In genomic region chr9:36399980-36400331, GRCh38 we compare ENCODE assay signal across 8 cellular contexts. TPM values are rescaled to one million over a fixed set of nuclear protein-coding genes. Genes with fewer than 3 reads are reported as not detected.
DNase-seq lines count a peak whose midpoint lies in the region; ATAC-seq, FAIRE-seq and TF ChIP-seq lines count a peak whose summit lies in the region.

Gene RNF38 (minus strand): TSS chr9:36400269. CDS start chr9:36400108, 161 bp downstream.

- peaks cover 10 to 67% (median 45%) of the 10 kb centered on the region in 6 donors for H3K4me1 ChIP-seq in spleen

- ATAC-seq in activated CD4-positive, CD25-positive, alpha-beta regulatory T cell treated with anti-CD3 and anti-CD28 coated beads, Interleukin-2, amount 50 U/mL, for 24 hours = no peak
- ATAC-seq in GM19452 (IDR thresholded peaks at IDR 0.05; ENCODE audit: unreplicated experiment) = no peak

- H3K27ac Mint-ChIP-seq in activated naive CD4-positive, alpha-beta T cell treated with anti-CD3 and anti-CD28 coated beads, Interleukin-2, amount 10 ng/mL, durations not matched to agents 7 days and 5 days = peak within 1 kb of the TSS; percentile 98

- H3K4me3 Mint-ChIP-seq in activated naive CD4-positive, alpha-beta T cell treated with anti-CD3 and anti-CD28 coated beads, Interleukin-2, amount 10 ng/mL, durations not matched to agents 7 days and 5 days = peak within 1 kb of the TSS; percentile 93

- CTCF ChIA-PET in activated naive CD4-positive, alpha-beta T cell treated with anti-CD3 and anti-CD28 coated beads, Interleukin-2, amount 10 ng/mL, durations not matched to agents 7 days and 5 days (lab: Charles Lee) = interaction anchor here (0.7 to 4.2 kb wide), 2 partner anchors 72 to 156 kb away, joined by 3 to 21 read pairs; no protein-coding TSS in a partner anchor

- H3K27me3 Mint-ChIP-seq in activated naive CD4-positive, alpha-beta T cell treated with anti-CD3 and anti-CD28 coated beads, Interleukin-2, amount 10 ng/mL, durations not matched to agents 7 days and 5 days = no peaks in the 10 kb centered on the region

- intact Hi-C loops in spleen (cut with DNase I; ENCODE audit: low total_unique reads) = loop anchor here (10.0 kb wide), 1 partner anchor 85 kb away; no protein-coding TSS in a partner anchor

- TF ChIP-seq CTCF in spleen (IDR thresholded peaks at IDR 0.05 in 8 of 11, conservative IDR thresholded peaks at IDR 0.05 in 3 of 11) (no peak), D721Med (IDR thresholded peaks at IDR 0.05; ENCODE audit: insufficient read depth, missing control alignments) (no peak)

- H3K36me3 ChIP-seq in spleen = peaks cover 0 to 9% (median 0%) of the 10 kb centered on the region in 6 donors

- H3K27ac ChIP-seq in angular gyrus (ENCODE audit: low read depth, low read length) = peak within 1 kb of the TSS; percentile 97
- peak within 1 kb of the TSS; percentile 93 to 100 (median 98) for H3K27ac ChIP-seq in spleen

- H3K36me3 Mint-ChIP-seq in activated naive CD4-positive, alpha-beta T cell treated with anti-CD3 and anti-CD28 coated beads, Interleukin-2, amount 10 ng/mL, durations not matched to agents 7 days and 5 days = peaks cover 12% of the 10 kb centered on the region

- 0 to 1% (median 0%) methylated on average over 12 of the region's 12 CpGs for WGBS in spleen, 5 donors

- H3K4me3 ChIP-seq in iPS-11a (ENCODE audit: low read depth, low read length) (peak within 1 kb of the TSS; percentile 71), spleen (peak within 1 kb of the TSS; percentile 52 to 95 (median 78))

- no peak for FAIRE-seq in D721Med (lab: Jason Lieb, UNC)

- DNase-seq in activated naive CD4-positive, alpha-beta T cell treated with anti-CD3 and anti-CD28 coated beads, Interleukin-2, amount 10 ng/mL, durations not matched to agents 7 days and 5 days = no peak
- DNase-seq in activated naive CD4-positive, alpha-beta T cell (lab: John Stamatoyannopoulos, UW) = no peak
- no peak for DNase-seq in spleen
- DNase-seq in D721Med (ENCODE audit: insufficient read length, low spot score) = no peak

- TF ChIP-seq POLR2A in spleen (IDR thresholded peaks at IDR 0.05) = no peak

- H3K9me3 Mint-ChIP-seq in activated naive CD4-positive, alpha-beta T cell treated with anti-CD3 and anti-CD28 coated beads, Interleukin-2, amount 10 ng/mL, durations not matched to agents 7 days and 5 days = no peaks in the 10 kb centered on the region

- no peaks in the 10 kb centered on the region for H3K27me3 ChIP-seq in spleen (replicated peaks in 1 of 7)

- peaks cover 41% of the 10 kb centered on the region for H3K4me1 Mint-ChIP-seq in activated naive CD4-positive, alpha-beta T cell treated with anti-CD3 and anti-CD28 coated beads, Interleukin-2, amount 10 ng/mL, durations not matched to agents 7 days and 5 days

- H3K9me3 ChIP-seq in spleen = no peaks in the 10 kb centered on the region

RNA-seq across cellular contexts. Expression of gene RNF38, which starts in this region (rescaled TPM):
- total RNA-seq in spleen = 10 to 100 TPM; 43.7 to 67.1 (median 48.5) TPM
- polyA plus RNA-seq in spleen = 10 to 100 TPM in 1 of 3 donors, 1 to 10 TPM in 2; 9.5 to 12.3 (median 9.7) TPM
